In genomic region chr14:37089410-37089809, GRCh38 we compare ENCODE assay signal across 20 cellular contexts.
"Had no signal": no experiment of that assay in that cellular context is flagged by ENCODE, and none has a peak within 500 bp of the region (broad histone marks: within the 10 kb centered on the region; RNA-seq: fewer than 3 reads in every experiment).

No MANE protein-coding gene starts in this region.

- H3K4me3 ChIP-seq: coronary artery, mucosa of descending colon, pancreas, right lobe of liver, vagina had no signal

- H3K27ac ChIP-seq: coronary artery, pancreas, right lobe of liver, vagina had no signal

- ATAC-seq: activated CD8-positive, alpha-beta T cell treated with anti-CD3 and anti-CD28 coated beads, Interleukin-2, amount 10 ng/mL, durations not matched to agents 7 days and 5 days; activated naive CD8-positive, alpha-beta T cell treated with anti-CD3 and anti-CD28 coated beads, Interleukin-2, amount 50 U/mL, for 24 hours; activated T-cell treated with anti-CD3 and anti-CD28 coated beads, Interleukin-2, amount 50 U/mL, for 4 hours; left ventricle myocardium superior; mucosa of descending colon; pancreas; right lobe of liver; stimulated activated naive CD8-positive, alpha-beta T cell treated with anti-CD3 and anti-CD28 coated beads, Interleukin-15, amount 100 ng/mL, for 72 hours had no signal

- DNase-seq: activated CD4-positive, alpha-beta T cell treated with anti-CD3 and anti-CD28 coated beads, Interleukin-2, amount 10 ng/mL, durations not matched to agents 7 days and 5 days; activated CD8-positive, alpha-beta T cell treated with anti-CD3 and anti-CD28 coated beads, Interleukin-2, amount 10 ng/mL, durations not matched to agents 7 days and 5 days; activated naive CD4-positive, alpha-beta T cell treated with anti-CD3 and anti-CD28 coated beads for 36 hours; activated naive CD8-positive, alpha-beta T cell treated with anti-CD3 and anti-CD28 coated beads, Interleukin-2, amount 50 U/mL, for 24 hours; activated T-cell treated with anti-CD3 and anti-CD28 coated beads, Interleukin-2, amount 50 U/mL, for 4 hours; aorta; foreskin melanocyte; glutamatergic neuron; left ventricle myocardium superior; mucosa of descending colon; naive B cell; pancreas; right lobe of liver; small intestine; stimulated activated CD4-positive, alpha-beta T cell treated with anti-CD3 and anti-CD28 coated beads, Interleukin-4, amount 100 ng/mL, for 1 hour; stimulated activated naive CD8-positive, alpha-beta T cell treated with anti-CD3 and anti-CD28 coated beads, Interleukin-15, amount 100 ng/mL, for 72 hours; T-helper 9 cell; trophoblast cell had no signal

- H3K27me3 ChIP-seq: pancreas, right lobe of liver, vagina had no signal

- H3K4me1 ChIP-seq: right lobe of liver, vagina had no signal

- H3K36me3 ChIP-seq: pancreas, right lobe of liver, vagina had no signal

- H3K9me3 ChIP-seq: mucosa of descending colon, pancreas, right lobe of liver, vagina had no signal
